Comparison of ENCODE assay signal across 10 cellular contexts in the genomic region with DNA sequence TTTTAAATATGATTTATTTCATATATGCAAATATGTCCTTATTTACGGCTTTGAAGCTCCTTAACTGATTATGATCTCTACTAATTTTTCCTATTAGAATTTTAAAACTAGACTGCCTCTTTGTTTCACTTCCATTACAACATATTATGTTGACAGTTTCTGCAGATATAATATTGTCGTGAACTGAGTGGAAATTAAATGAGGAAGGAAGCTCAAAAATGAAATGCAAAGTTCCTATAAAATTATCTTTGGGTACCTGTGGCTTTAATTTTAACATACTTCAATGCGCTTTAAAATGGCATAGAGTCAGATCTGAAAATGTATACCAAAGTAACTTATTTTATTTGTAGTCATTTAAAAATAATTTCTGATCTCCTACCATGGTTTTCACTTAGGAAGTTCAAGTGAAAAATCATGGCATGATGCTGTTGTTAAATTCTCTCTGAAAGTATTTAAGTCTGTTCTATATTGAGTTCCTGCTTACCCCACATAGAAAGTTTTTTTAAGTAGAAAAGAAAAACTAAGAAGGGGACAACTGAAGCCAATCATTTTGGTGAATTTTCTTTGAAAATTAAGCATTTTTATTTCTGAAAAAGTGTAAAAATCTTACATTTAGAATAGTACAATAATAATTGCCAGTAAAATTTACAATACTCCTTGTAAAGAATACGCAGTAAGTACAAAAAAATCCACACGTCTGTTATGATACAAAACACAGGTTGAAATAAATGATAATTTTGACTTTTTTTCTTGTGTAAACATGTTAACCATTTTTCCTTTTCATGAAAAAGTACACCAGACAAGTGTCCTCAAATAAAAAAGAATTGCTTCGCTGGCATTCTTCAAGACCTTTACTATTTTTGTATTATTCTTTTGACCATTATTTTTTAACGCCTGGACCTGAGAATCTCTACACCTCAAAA. TPM values are rescaled to one million over a fixed set of nuclear protein-coding genes. Genes with fewer than 3 reads are reported as not detected.
DNase-seq lines count a peak whose midpoint lies in the region; ATAC-seq and TF ChIP-seq lines count a peak whose summit lies in the region.
"Had no signal": no experiment of that assay in that cellular context is flagged by ENCODE, and none has a peak within 500 bp of the region (broad histone marks: within the 10 kb centered on the region; RNA-seq: fewer than 3 reads in every experiment).

No MANE protein-coding gene starts in this region.

- peaks cover 75 to 86% (median 78%) of the 10 kb centered on the region in 5 donors for H3K27me3 Mint-ChIP-seq in naive thymus-derived CD4-positive, alpha-beta T cell

- peaks cover 0 to 6% (median 3%) of the 10 kb centered on the region in 5 donors for H3K36me3 Mint-ChIP-seq in naive thymus-derived CD4-positive, alpha-beta T cell

- in situ Hi-C loops in mammary epithelial cell (cut with MboI; ENCODE audit: low sequenced_read_pairs in 2 of 2): loop anchor here (10.0 to 25.0 kb wide), 2 partner anchors 141 to 234 kb away; no protein-coding TSS in a partner anchor

- no peaks in the 10 kb centered on the region for H3K36me3 ChIP-seq in BLaER1
- no peaks in the 10 kb centered on the region for H3K36me3 ChIP-seq in KMS-11 (ENCODE audit: insufficient read depth)
- H3K36me3 ChIP-seq in mammary epithelial cell (ENCODE audit: insufficient read depth, low read length): no peaks in the 10 kb centered on the region
- no peaks in the 10 kb centered on the region for H3K36me3 ChIP-seq in naive thymus-derived CD4-positive, alpha-beta T cell (ENCODE audit: control insufficient read depth in 2 of 3, insufficient read depth in 3 of 3, low read length in 3 of 3)
- H3K36me3 ChIP-seq: pancreas had no signal

- DNase-seq in mammary epithelial cell: no peak
- no peak for DNase-seq in naive thymus-derived CD4-positive, alpha-beta T cell
- DNase-seq in superior temporal gyrus (ENCODE audit: extremely low spot score): no peak
- DNase-seq in OCI-M1 (lab: John Stamatoyannopoulos, UW): no peak
- DNase-seq in GF-D8 (lab: John Stamatoyannopoulos, UW): no peak
- DNase-seq in head of caudate nucleus: no peak

- H3K27ac ChIP-seq in BLaER1 (no peak overlapping the region), KMS-11 (peak overlapping the region; percentile 69), mammary epithelial cell (ENCODE audit: insufficient read depth, low read depth, low read length) (peak overlapping the region; percentile 60)
- H3K27ac ChIP-seq in naive thymus-derived CD4-positive, alpha-beta T cell (ENCODE audit: low read depth, low read length): no peak overlapping the region
- H3K27ac ChIP-seq: HL-60, pancreas had no signal

- CTCF ChIA-PET in mammary epithelial cell (lab: Charles Lee; ENCODE audit: low non-redundant PET): interaction anchor here (0.6 kb wide), 1 partner anchor 230 kb away, joined by 3 read pairs; no protein-coding TSS in a partner anchor
- CTCF ChIA-PET in naive thymus-derived CD4-positive, alpha-beta T cell (lab: Charles Lee): interaction anchor here (0.7 kb wide), 1 partner anchor 49 kb away, joined by 3 read pairs; no protein-coding TSS in a partner anchor

- peak overlapping the region in 2 of 9 donors; percentile 38 to 77 for H3K27ac Mint-ChIP-seq in naive thymus-derived CD4-positive, alpha-beta T cell

- BruUV-seq in mammary epithelial cell (replicated peaks; lab: Mats Ljungman, UMichigan): no TSS peak

- TF ChIP-seq CTCF in KMS-11 (conservative IDR thresholded peaks at IDR 0.05; ENCODE audit: low read depth, low read length): no peak
- no peak for TF ChIP-seq CTCF in mammary epithelial cell (conservative IDR thresholded peaks at IDR 0.05 in 1 of 2, IDR thresholded peaks at IDR 0.05 in 1 of 2; ENCODE audit: extremely low read depth in 1 of 2, insufficient read depth in 1 of 2, low read depth in 1 of 2, low read length in 2 of 2)

- H3K79me2 ChIP-seq in KMS-11 (ENCODE audit: insufficient read depth, low read depth) (peaks cover 22% of the 10 kb centered on the region), mammary epithelial cell (ENCODE audit: insufficient read depth, low read length) (peaks cover 29% of the 10 kb centered on the region)

- dilution Hi-C loops in mammary epithelial cell (cut with HindIII; ENCODE audit: low sequenced_read_pairs): no loop called here

- H2AFZ ChIP-seq in KMS-11 (ENCODE audit: low read depth): peak overlapping the region; percentile 88
- H2AFZ ChIP-seq in mammary epithelial cell (ENCODE audit: low read depth, low read length): no peak overlapping the region

- H3K4me3 ChIP-seq in BLaER1 (0 out of 2 replicates have a peak overlapping the region, but pooled peaks have one; percentile 68), KMS-11 (IDR thresholded peaks at IDR 0.05; ENCODE audit: insufficient read depth, low read depth, low read length) (no peak overlapping the region), mammary epithelial cell (replicated peaks in 1 of 3; ENCODE audit: insufficient read depth in 1 of 3, low read depth in 2 of 3, low read length in 3 of 3) (peak overlapping the region; percentile 56 to 88 (median 67))
- no peak overlapping the region for H3K4me3 ChIP-seq in naive thymus-derived CD4-positive, alpha-beta T cell (ENCODE audit: low read length)
- H3K4me3 ChIP-seq: pancreas had no signal

- POLR2A ChIA-PET in naive thymus-derived CD4-positive, alpha-beta T cell (lab: Charles Lee): no interaction called here

- H3K4me1 Mint-ChIP-seq in naive thymus-derived CD4-positive, alpha-beta T cell: peaks cover 0 to 27% (median 20%) of the 10 kb centered on the region in 7 donors

- ATAC-seq in naive thymus-derived CD4-positive, alpha-beta T cell: no peak

- H3K9ac ChIP-seq in BLaER1: no peak overlapping the region
- peak overlapping the region; percentile 70 for H3K9ac ChIP-seq in KMS-11
- H3K9ac ChIP-seq in mammary epithelial cell (ENCODE audit: insufficient read depth, low read length): peak overlapping the region; percentile 35

- intact Hi-C loops in mammary epithelial cell (cut with micrococcal nuclease): loop anchor here (5.0 kb wide), 2 partner anchors 34 to 169 kb away; no protein-coding TSS in a partner anchor
- intact Hi-C loops in naive thymus-derived CD4-positive, alpha-beta T cell (cut with micrococcal nuclease): loop anchor here in 1 of 2 donors (10.0 kb wide), 1 partner anchor 631 kb away; a partner anchor contains a TSS
- intact Hi-C loops in head of caudate nucleus (cut with DNase I): no loop called here

- H3K27me3 ChIP-seq in BLaER1 (peaks cover 100% of the 10 kb centered on the region), KMS-11 (ENCODE audit: insufficient read depth, low read depth) (peaks cover 14% of the 10 kb centered on the region), mammary epithelial cell (ENCODE audit: insufficient read depth, low read length) (peaks cover 16% of the 10 kb centered on the region)
- peaks cover 68 to 70% of the 10 kb centered on the region in 2 donors for H3K27me3 ChIP-seq in naive thymus-derived CD4-positive, alpha-beta T cell (ENCODE audit: control insufficient read depth in 2 of 2, insufficient read depth in 2 of 2, low read length in 2 of 2)

- H3K4me2 ChIP-seq in BLaER1 (no peak overlapping the region), KMS-11 (peak overlapping the region; percentile 83), mammary epithelial cell (ENCODE audit: insufficient read depth, low read depth, low read length) (peak overlapping the region; percentile 74)

- H3K4me1 ChIP-seq in BLaER1 (peaks cover 29% of the 10 kb centered on the region), KMS-11 (ENCODE audit: low read depth, poor library complexity, severe bottlenecking) (peaks cover 34% of the 10 kb centered on the region), mammary epithelial cell (ENCODE audit: insufficient read depth, low read length) (peaks cover 20% of the 10 kb centered on the region)
- peaks cover 11 to 13% of the 10 kb centered on the region in 2 donors for H3K4me1 ChIP-seq in naive thymus-derived CD4-positive, alpha-beta T cell (ENCODE audit: control insufficient read depth in 2 of 2, insufficient read depth in 2 of 2, low read length in 2 of 2)

- peaks cover 96% of the 10 kb centered on the region for H4K20me1 ChIP-seq in BLaER1
- H4K20me1 ChIP-seq in KMS-11 (ENCODE audit: insufficient read depth): no peaks in the 10 kb centered on the region
- H4K20me1 ChIP-seq in mammary epithelial cell (ENCODE audit: insufficient read depth, low read length): no peaks in the 10 kb centered on the region

- 24% methylated on average over 7 of the region's 7 CpGs for WGBS in mammary epithelial cell (ENCODE audit: low coverage, missing lambda C conversion rate)

- H3K4me3 Mint-ChIP-seq in naive thymus-derived CD4-positive, alpha-beta T cell: peak overlapping the region in 8 of 10 donors; percentile 27 to 88 (median 70)

- H3K9me3 Mint-ChIP-seq in naive thymus-derived CD4-positive, alpha-beta T cell: peaks cover 0 to 48% (median 19%) of the 10 kb centered on the region in 11 donors

- H3K9me3 ChIP-seq in BLaER1 (peaks cover 17% of the 10 kb centered on the region), mammary epithelial cell (replicated peaks; ENCODE audit: insufficient read depth, low read length) (peaks cover 3% of the 10 kb centered on the region)
- H3K9me3 ChIP-seq in naive thymus-derived CD4-positive, alpha-beta T cell (ENCODE audit: control insufficient read depth in 2 of 3, low read length in 3 of 3): peaks cover 0 to 4% (median 0%) of the 10 kb centered on the region in 3 experiments
- H3K9me3 ChIP-seq: pancreas had no signal

RNA-seq across cellular contexts. Expression of a gene that starts 2.6 kb away (rescaled TPM):
- 10 to 100 TPM in 1 of 2 donors, 1 to 10 TPM in 1; 1.2 to 58.1 TPM for total RNA-seq in mammary epithelial cell
- polyA plus RNA-seq in mammary epithelial cell: 4.3 TPM
- 6.3 TPM for polyA minus RNA-seq in mammary epithelial cell
- under 1 TPM in 2 of 5 experiments, not detected in 3; 0.16 to 0.32 TPM for total RNA-seq in naive thymus-derived CD4-positive, alpha-beta T cell
- polyA plus RNA-seq in naive thymus-derived CD4-positive, alpha-beta T cell: not detected

RNA-seq across cellular contexts. Expression of a gene that starts 52.3 kb away (rescaled TPM):
- 100 to 1,000 TPM; 365 to 681 TPM for total RNA-seq in mammary epithelial cell
- polyA plus RNA-seq in mammary epithelial cell: 522 TPM
- 321 TPM for polyA minus RNA-seq in mammary epithelial cell
- total RNA-seq in naive thymus-derived CD4-positive, alpha-beta T cell: 100 to 1,000 TPM; 557 to 758 (median 700) TPM
- 100 to 1,000 TPM; 693 to 843 TPM for polyA plus RNA-seq in naive thymus-derived CD4-positive, alpha-beta T cell

Comparison
In these comparisons a context has a peak if more than half of its experiments do, and no peak if none do; other contexts are left out.
1. H3K27ac ChIP-seq: peak in KMS-11 (single experiment) and mammary epithelial cell (single experiment); none in BLaER1 (single experiment) and naive thymus-derived CD4-positive, alpha-beta T cell (single experiment).
2. H3K4me3 ChIP-seq: peak in BLaER1 (single experiment) and mammary epithelial cell (3 of 3); none in KMS-11 (single experiment) and naive thymus-derived CD4-positive, alpha-beta T cell (single experiment).